ENCODE assay signal across 8 cellular contexts in the genomic region with DNA sequence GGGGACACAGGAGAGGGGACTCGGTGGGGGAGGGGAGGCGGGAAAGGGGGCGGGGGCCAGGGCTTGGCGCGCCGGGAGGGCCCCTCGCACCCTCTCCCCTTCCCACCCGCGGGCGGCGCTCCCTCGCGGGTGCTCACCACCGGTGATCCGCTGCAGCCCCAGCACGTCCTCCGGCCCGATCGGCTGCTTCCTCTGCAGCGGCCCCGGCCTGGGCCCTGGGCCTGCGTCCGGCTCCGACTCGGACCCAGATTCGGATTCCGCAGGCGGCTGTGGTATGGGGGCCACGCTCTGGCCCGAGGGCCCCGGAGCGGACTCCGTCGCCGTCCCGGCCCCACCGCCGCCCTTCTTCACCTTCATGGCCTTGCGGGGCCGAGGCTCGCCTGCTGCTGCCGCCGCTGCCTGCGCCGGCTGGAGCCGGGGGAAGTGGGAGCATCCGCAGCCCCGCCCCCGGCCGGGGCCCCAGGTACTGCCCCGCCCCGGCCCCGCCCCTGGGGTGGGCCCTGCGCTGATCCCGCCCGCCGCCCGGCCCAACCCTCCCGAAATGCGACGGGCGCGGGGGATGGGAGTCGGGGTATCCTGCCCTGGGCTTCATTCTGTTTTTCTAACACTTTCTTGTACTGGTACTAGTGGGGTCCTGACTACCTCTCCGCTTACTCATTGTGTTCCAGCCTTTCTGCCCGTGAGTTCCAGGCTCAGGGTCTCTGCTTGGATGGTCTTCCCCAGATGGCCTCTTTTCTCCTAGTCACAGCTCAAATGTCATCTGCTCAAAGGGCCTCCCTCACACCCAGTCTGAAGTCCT. TPM values are rescaled to one million over a fixed set of nuclear protein-coding genes. Genes with fewer than 3 reads are reported as not detected.
DNase-seq lines count a peak whose midpoint lies in the region; ATAC-seq, FAIRE-seq and TF ChIP-seq lines count a peak whose summit lies in the region.

Gene UNC119 (minus strand): TSS at position 424 of the 799 bp plus-strand sequence. CDS start 67 bp downstream, at position 357.

- peak; percentile 47 for ATAC-seq in HG02588 (IDR thresholded peaks at IDR 0.05; ENCODE audit: unreplicated experiment)
- peak; percentile 84 for ATAC-seq in WTC11

- H3K27me3 ChIP-seq in bronchial epithelial cell (ENCODE audit: control insufficient read depth, insufficient read depth, low read length) = no peaks in the 10 kb centered on the region

- H3K27ac Mint-ChIP-seq in WTC11 = peak within 1 kb of the TSS; percentile 42

- peak; percentile 41 for DNase-seq in NCI-H2107 (lab: John Stamatoyannopoulos, UW)
- DNase-seq in WTC11 (ENCODE audit: low spot score) = peak; percentile 83
- DNase-seq in bronchial epithelial cell (ENCODE audit: low read depth) = peak; percentile 38
- DNase-seq in iris pigment epithelial cell (ENCODE audit: low read depth) = peak; percentile 69
- DNase-seq in stimulated activated CD4-positive, alpha-beta T cell treated with anti-CD3 and anti-CD28 coated beads, Interleukin-12 subunit alpha, Interleukin-12 subunit beta, amount 100 ng/mL, for 24 hours (ENCODE audit: low read depth in 2 of 2) = peak; percentile 51 to 71
- no peak for DNase-seq in GOT3 (lab: John Stamatoyannopoulos, UW)

- peaks cover 33% of the 10 kb centered on the region for H3K36me3 Mint-ChIP-seq in WTC11

- POLR2A ChIA-PET in WTC11 (lab: Charles Lee) = interaction anchor here (0.7 to 1.2 kb wide), 2 partner anchors 19 to 24 kb away, joined by 4 to 8 read pairs; partner anchors contain the start of genes ALDOC and PIGS

- no peak for FAIRE-seq in bronchial epithelial cell (lab: Jason Lieb, UNC)

- H3K4me3 ChIP-seq in GM08714 (ENCODE audit: low read length) (peak within 1 kb of the TSS; percentile 78), bronchial epithelial cell (ENCODE audit: low read depth, low read length) (peak within 1 kb of the TSS; percentile 85)

- CTCF ChIA-PET in WTC11 (lab: Charles Lee) = interaction anchor here (0.8 to 1.7 kb wide), 5 partner anchors 12 to 144 kb away, joined by 3 to 7 read pairs (median 5); partner anchors contain the start of gene ALDOC

- H3K36me3 ChIP-seq in bronchial epithelial cell (ENCODE audit: control insufficient read depth, insufficient read depth, low read length) = peaks cover 10% of the 10 kb centered on the region

- no peaks in the 10 kb centered on the region for H3K27me3 Mint-ChIP-seq in WTC11 (ENCODE audit: low read depth)

- TF ChIP-seq CTCF in WTC11 (IDR thresholded peaks at IDR 0.05) = no peak
- no peak for TF ChIP-seq CTCF in bronchial epithelial cell (IDR thresholded peaks at IDR 0.05; ENCODE audit: insufficient read depth, low read length, severe bottlenecking)

- H3K4me3 Mint-ChIP-seq in WTC11 = peak within 1 kb of the TSS; percentile 97

- H3K4me1 Mint-ChIP-seq in WTC11 = peaks cover 23% of the 10 kb centered on the region

- H3K9me3 Mint-ChIP-seq in WTC11 = no peaks in the 10 kb centered on the region

TF ChIP-seq in WTC11, 78 proteins besides CTCF, POLR2A, EP300 and RAD21 (continues in another document):
- TF ChIP-seq, protein P1, sequence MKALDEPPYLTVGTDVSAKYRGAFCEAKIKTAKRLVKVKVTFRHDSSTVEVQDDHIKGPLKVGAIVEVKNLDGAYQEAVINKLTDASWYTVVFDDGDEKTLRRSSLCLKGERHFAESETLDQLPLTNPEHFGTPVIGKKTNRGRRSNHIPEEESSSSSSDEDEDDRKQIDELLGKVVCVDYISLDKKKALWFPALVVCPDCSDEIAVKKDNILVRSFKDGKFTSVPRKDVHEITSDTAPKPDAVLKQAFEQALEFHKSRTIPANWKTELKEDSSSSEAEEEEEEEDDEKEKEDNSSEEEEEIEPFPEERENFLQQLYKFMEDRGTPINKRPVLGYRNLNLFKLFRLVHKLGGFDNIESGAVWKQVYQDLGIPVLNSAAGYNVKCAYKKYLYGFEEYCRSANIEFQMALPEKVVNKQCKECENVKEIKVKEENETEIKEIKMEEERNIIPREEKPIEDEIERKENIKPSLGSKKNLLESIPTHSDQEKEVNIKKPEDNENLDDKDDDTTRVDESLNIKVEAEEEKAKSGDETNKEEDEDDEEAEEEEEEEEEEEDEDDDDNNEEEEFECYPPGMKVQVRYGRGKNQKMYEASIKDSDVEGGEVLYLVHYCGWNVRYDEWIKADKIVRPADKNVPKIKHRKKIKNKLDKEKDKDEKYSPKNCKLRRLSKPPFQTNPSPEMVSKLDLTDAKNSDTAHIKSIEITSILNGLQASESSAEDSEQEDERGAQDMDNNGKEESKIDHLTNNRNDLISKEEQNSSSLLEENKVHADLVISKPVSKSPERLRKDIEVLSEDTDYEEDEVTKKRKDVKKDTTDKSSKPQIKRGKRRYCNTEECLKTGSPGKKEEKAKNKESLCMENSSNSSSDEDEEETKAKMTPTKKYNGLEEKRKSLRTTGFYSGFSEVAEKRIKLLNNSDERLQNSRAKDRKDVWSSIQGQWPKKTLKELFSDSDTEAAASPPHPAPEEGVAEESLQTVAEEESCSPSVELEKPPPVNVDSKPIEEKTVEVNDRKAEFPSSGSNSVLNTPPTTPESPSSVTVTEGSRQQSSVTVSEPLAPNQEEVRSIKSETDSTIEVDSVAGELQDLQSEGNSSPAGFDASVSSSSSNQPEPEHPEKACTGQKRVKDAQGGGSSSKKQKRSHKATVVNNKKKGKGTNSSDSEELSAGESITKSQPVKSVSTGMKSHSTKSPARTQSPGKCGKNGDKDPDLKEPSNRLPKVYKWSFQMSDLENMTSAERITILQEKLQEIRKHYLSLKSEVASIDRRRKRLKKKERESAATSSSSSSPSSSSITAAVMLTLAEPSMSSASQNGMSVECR (CRISPR knock-in tag; IDR thresholded peaks at IDR 0.05; ENCODE audit: borderline replicate concordance) = no peak
- TF ChIP-seq, protein P2, sequence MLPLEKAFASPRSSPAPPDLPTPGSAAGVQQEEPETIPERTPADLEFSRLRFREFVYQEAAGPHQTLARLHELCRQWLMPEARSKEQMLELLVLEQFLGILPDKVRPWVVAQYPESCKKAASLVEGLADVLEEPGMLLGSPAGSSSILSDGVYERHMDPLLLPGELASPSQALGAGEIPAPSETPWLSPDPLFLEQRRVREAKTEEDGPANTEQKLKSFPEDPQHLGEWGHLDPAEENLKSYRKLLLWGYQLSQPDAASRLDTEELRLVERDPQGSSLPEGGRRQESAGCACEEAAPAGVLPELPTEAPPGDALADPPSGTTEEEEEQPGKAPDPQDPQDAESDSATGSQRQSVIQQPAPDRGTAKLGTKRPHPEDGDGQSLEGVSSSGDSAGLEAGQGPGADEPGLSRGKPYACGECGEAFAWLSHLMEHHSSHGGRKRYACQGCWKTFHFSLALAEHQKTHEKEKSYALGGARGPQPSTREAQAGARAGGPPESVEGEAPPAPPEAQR (CRISPR knock-in tag; IDR thresholded peaks at IDR 0.05) = no peak
- TF ChIP-seq GABPB1 (CRISPR knock-in tag; IDR thresholded peaks at IDR 0.05) (no peak; the same call in 1 of the 2 replicates), MXD4 (CRISPR knock-in tag; IDR thresholded peaks at IDR 0.05; ENCODE audit: borderline replicate concordance) (no peak), RELA (CRISPR knock-in tag; IDR thresholded peaks at IDR 0.05; ENCODE audit: borderline replicate concordance) (peak; percentile 43; the same call in 1 of the 2 replicates), SP1 (CRISPR knock-in tag; conservative IDR thresholded peaks at IDR 0.05) (peak; percentile 57; the same call in 1 of the 2 replicates), TEAD1 (CRISPR knock-in tag; IDR thresholded peaks at IDR 0.05) (no peak), NR2C2 (CRISPR knock-in tag; IDR thresholded peaks at IDR 0.05) (no peak), ESRRA (CRISPR knock-in tag; IDR thresholded peaks at IDR 0.05; ENCODE audit: borderline replicate concordance) (no peak), ZNF423 (CRISPR knock-in tag; IDR thresholded peaks at IDR 0.05) (no peak), FOXK1 (CRISPR knock-in tag; IDR thresholded peaks at IDR 0.05) (no peak), ZNF317 (CRISPR knock-in tag; IDR thresholded peaks at IDR 0.05; ENCODE audit: borderline replicate concordance, low read depth) (no peak), CREB1 (CRISPR knock-in tag; IDR thresholded peaks at IDR 0.05) (no peak)
- TF ChIP-seq, protein P3, sequence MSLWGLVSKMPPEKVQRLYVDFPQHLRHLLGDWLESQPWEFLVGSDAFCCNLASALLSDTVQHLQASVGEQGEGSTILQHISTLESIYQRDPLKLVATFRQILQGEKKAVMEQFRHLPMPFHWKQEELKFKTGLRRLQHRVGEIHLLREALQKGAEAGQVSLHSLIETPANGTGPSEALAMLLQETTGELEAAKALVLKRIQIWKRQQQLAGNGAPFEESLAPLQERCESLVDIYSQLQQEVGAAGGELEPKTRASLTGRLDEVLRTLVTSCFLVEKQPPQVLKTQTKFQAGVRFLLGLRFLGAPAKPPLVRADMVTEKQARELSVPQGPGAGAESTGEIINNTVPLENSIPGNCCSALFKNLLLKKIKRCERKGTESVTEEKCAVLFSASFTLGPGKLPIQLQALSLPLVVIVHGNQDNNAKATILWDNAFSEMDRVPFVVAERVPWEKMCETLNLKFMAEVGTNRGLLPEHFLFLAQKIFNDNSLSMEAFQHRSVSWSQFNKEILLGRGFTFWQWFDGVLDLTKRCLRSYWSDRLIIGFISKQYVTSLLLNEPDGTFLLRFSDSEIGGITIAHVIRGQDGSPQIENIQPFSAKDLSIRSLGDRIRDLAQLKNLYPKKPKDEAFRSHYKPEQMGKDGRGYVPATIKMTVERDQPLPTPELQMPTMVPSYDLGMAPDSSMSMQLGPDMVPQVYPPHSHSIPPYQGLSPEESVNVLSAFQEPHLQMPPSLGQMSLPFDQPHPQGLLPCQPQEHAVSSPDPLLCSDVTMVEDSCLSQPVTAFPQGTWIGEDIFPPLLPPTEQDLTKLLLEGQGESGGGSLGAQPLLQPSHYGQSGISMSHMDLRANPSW (CRISPR knock-in tag; conservative IDR thresholded peaks at IDR 0.05; ENCODE audit: low read depth) = no peak
- TF ChIP-seq, protein P4, sequence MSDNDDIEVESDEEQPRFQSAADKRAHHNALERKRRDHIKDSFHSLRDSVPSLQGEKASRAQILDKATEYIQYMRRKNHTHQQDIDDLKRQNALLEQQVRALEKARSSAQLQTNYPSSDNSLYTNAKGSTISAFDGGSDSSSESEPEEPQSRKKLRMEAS (CRISPR knock-in tag; IDR thresholded peaks at IDR 0.05) = no peak
- TF ChIP-seq, protein P5, sequence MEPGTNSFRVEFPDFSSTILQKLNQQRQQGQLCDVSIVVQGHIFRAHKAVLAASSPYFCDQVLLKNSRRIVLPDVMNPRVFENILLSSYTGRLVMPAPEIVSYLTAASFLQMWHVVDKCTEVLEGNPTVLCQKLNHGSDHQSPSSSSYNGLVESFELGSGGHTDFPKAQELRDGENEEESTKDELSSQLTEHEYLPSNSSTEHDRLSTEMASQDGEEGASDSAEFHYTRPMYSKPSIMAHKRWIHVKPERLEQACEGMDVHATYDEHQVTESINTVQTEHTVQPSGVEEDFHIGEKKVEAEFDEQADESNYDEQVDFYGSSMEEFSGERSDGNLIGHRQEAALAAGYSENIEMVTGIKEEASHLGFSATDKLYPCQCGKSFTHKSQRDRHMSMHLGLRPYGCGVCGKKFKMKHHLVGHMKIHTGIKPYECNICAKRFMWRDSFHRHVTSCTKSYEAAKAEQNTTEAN (CRISPR knock-in tag; IDR thresholded peaks at IDR 0.05) = peak; percentile 48; the same call in 1 of the 2 replicates

RNA-seq across cellular contexts. Expression of gene UNC119, which starts in this region (rescaled TPM):
- total RNA-seq in WTC11 (2021) (53.3 to 59.6 TPM (median 54.6 TPM) in 3 replicates), bronchial epithelial cell (21.9 and 22.8 TPM in 2 replicates)
